8 cellular contexts compared by ENCODE assay signal in genomic region chr5:1542755-1543154, GRCh38. TPM values are rescaled to one million over a fixed set of nuclear protein-coding genes. Genes with fewer than 3 reads are reported as not detected.
DNase-seq lines count a peak whose midpoint lies in the region; ATAC-seq and TF ChIP-seq lines count a peak whose summit lies in the region.

No MANE protein-coding gene starts in this region.

- H3K27me3 ChIP-seq in HCT116 (ENCODE audit: insufficient read depth, low read length) (no peaks in the 10 kb centered on the region), RWPE2 (ENCODE audit: insufficient read depth, poor library complexity, severe bottlenecking) (no peaks in the 10 kb centered on the region)

- no peak for TF ChIP-seq RAD21 in HCT116 (IDR thresholded peaks at IDR 0.05; ENCODE audit: low read depth)

- peaks cover 2 to 13% (median 5%) of the 10 kb centered on the region in 4 donors for H3K4me1 Mint-ChIP-seq in naive thymus-derived CD8-positive, alpha-beta T cell

- H2AFZ ChIP-seq in HCT116 (ENCODE audit: low read depth, low read length, poor library complexity, severe bottlenecking): peak overlapping the region; percentile 66

- no peaks in the 10 kb centered on the region for H3K27me3 Mint-ChIP-seq in naive thymus-derived CD8-positive, alpha-beta T cell

- ATAC-seq in HCT116 (peak; percentile 93), RWPE2 (ENCODE audit: low read depth) (peak; percentile 91), Right ventricle myocardium inferior (peak; percentile 68), sciatic nerve (peak; percentile 44), GM21576 (IDR thresholded peaks at IDR 0.05; ENCODE audit: unreplicated experiment) (no peak), GM21723 (IDR thresholded peaks at IDR 0.05; ENCODE audit: unreplicated experiment) (no peak)
- ATAC-seq in naive thymus-derived CD8-positive, alpha-beta T cell: no peak

- no peaks in the 10 kb centered on the region for H3K36me3 Mint-ChIP-seq in naive thymus-derived CD8-positive, alpha-beta T cell

- no peaks in the 10 kb centered on the region for H4K20me1 ChIP-seq in HCT116 (ENCODE audit: insufficient read depth)

- H3K9me3 Mint-ChIP-seq in naive thymus-derived CD8-positive, alpha-beta T cell: no peaks in the 10 kb centered on the region

- POLR2A ChIA-PET in HCT116 (lab: Charles Lee): interaction anchor here (0.7 to 1.5 kb wide), 4 partner anchors 9 to 259 kb away, joined by 3 to 5 read pairs (median 4); no protein-coding TSS in a partner anchor
- POLR2A ChIA-PET in naive thymus-derived CD8-positive, alpha-beta T cell (lab: Charles Lee): interaction anchor here (0.7 kb wide), 1 partner anchor 91 kb away, joined by 3 read pairs; no protein-coding TSS in a partner anchor

- intact Hi-C loops in HCT116 (cut with micrococcal nuclease): no loop called here
- intact Hi-C loops in Right ventricle myocardium inferior (cut with DNase I): no loop called here
- intact Hi-C loops in sciatic nerve (cut with DNase I): no loop called here

- peak overlapping the region in 1 of 10 donors; percentile 59 for H3K27ac Mint-ChIP-seq in naive thymus-derived CD8-positive, alpha-beta T cell

- H3K9me3 ChIP-seq in HCT116 (ENCODE audit: control insufficient read depth in 1 of 2, insufficient read depth in 1 of 2, low read depth in 1 of 2, low read length in 2 of 2) (no peaks in the 10 kb centered on the region), RWPE2 (ENCODE audit: severe bottlenecking) (no peaks in the 10 kb centered on the region)

- no peaks in the 10 kb centered on the region for H3K9me2 ChIP-seq in HCT116 (ENCODE audit: insufficient read depth)

- H3K4me1 ChIP-seq in HCT116 (ENCODE audit: control insufficient read depth in 1 of 2, insufficient read depth in 2 of 2, low read length in 2 of 2) (peaks cover 0 to 6% of the 10 kb centered on the region in 2 experiments; a peak in 2 of 4 replicates), RWPE2 (ENCODE audit: insufficient read depth, poor library complexity, severe bottlenecking) (peaks cover 28% of the 10 kb centered on the region)

- H3K9ac ChIP-seq in HCT116 (ENCODE audit: low read length): no peak overlapping the region

- no peak for TF ChIP-seq POLR2A in HCT116 (IDR thresholded peaks at IDR 0.05; ENCODE audit: borderline replicate concordance, extremely low read depth, insufficient read depth, insufficient read length)

- no peaks in the 10 kb centered on the region for H3K79me2 ChIP-seq in HCT116 (ENCODE audit: insufficient read depth, low read length)

- H3K36me3 ChIP-seq in HCT116 (ENCODE audit: control insufficient read depth in 1 of 2, insufficient read depth in 2 of 2, low read length in 2 of 2) (no peaks in the 10 kb centered on the region), RWPE2 (ENCODE audit: low read depth) (no peaks in the 10 kb centered on the region)

- no peak overlapping the region for H3K4me3 Mint-ChIP-seq in naive thymus-derived CD8-positive, alpha-beta T cell

- peak overlapping the region; percentile 58 for H3K4me2 ChIP-seq in HCT116 (ENCODE audit: low read length)

- BruUV-seq in HCT116 (replicated peaks; lab: Mats Ljungman, UMichigan): no TSS peak

- DNase-seq in HCT116 (ENCODE audit: low read depth, low spot score) (peak; percentile 79), RWPE2 (ENCODE audit: low spot score) (peak; percentile 95), Right ventricle myocardium inferior (ENCODE audit: missing footprints) (no peak), sciatic nerve (ENCODE audit: low spot score) (no peak), NCI-H774 (lab: John Stamatoyannopoulos, UW) (no peak)
- no peak for DNase-seq in naive thymus-derived CD8-positive, alpha-beta T cell

- RAD21 ChIA-PET in HCT116 (lab: Charles Lee; ENCODE audit: low non-redundant PET in 1 of 2, low total read pairs in 2 of 2, uncharacterized antibody in 2 of 2, unreplicated experiment in 2 of 2): interaction anchor here in 1 of 2 experiments (0.9 kb wide), 1 partner anchor 20 kb away, joined by 3 read pairs; no protein-coding TSS in a partner anchor

- H3K4me3 ChIP-seq in HCT116 (replicated peaks in 1 of 2; ENCODE audit: low read depth in 1 of 2, low read length in 2 of 2) (no peak overlapping the region), RWPE2 (ENCODE audit: severe bottlenecking) (no peak overlapping the region)

- CTCF ChIA-PET in HCT116 (lab: Charles Lee): no interaction called here

- H3K27ac ChIP-seq in HCT116 (ENCODE audit: low read depth, low read length) (no peak overlapping the region), RWPE2 (ENCODE audit: poor library complexity, severe bottlenecking) (peak overlapping the region; percentile 53)

- TF ChIP-seq CTCF in HCT116 (IDR thresholded peaks at IDR 0.05 in 2 of 3, conservative IDR thresholded peaks at IDR 0.05 in 1 of 3; ENCODE audit: borderline replicate concordance in 1 of 3, insufficient read depth in 1 of 3, low read depth in 2 of 3, low read length in 2 of 3): no peak
- no peak for TF ChIP-seq CTCF in RWPE2 (IDR thresholded peaks at IDR 0.05; ENCODE audit: poor library complexity, severe bottlenecking)

TF ChIP-seq in HCT116, 20 proteins besides CTCF, POLR2A, EP300 and RAD21:
- TF ChIP-seq YY1 (IDR thresholded peaks at IDR 0.05; ENCODE audit: extremely low read depth, insufficient replicate concordance, low read depth, low read length): peak; percentile 42
- TF ChIP-seq MAX (IDR thresholded peaks at IDR 0.05): 0 out of 2 replicates have a peak, but pooled peaks have one; percentile 23
- peak; percentile 53 for TF ChIP-seq POLR2AphosphoS5 (IDR thresholded peaks at IDR 0.05; ENCODE audit: low read depth, low read length)
- TF ChIP-seq TCF7L2 (IDR thresholded peaks at IDR 0.05; ENCODE audit: borderline replicate concordance, extremely low read depth, insufficient read depth, insufficient read length): no peak
- TF ChIP-seq SP1 (IDR thresholded peaks at IDR 0.05; ENCODE audit: low read depth): peak; percentile 54
- TF ChIP-seq SRF (IDR thresholded peaks at IDR 0.05; ENCODE audit: low read depth): no peak

RNA-seq across cellular contexts. Expression of gene LPCAT1, which starts 19.0 kb away (rescaled TPM):
- total RNA-seq in HCT116 (2021; ENCODE audit: unreplicated experiment) (75.0 TPM), Right ventricle myocardium inferior (13.4 TPM), sciatic nerve (44.4 TPM)
- polyA plus RNA-seq in HCT116 (2012): 33.5 and 34.7 TPM in 2 replicates
- total RNA-seq in naive thymus-derived CD8-positive, alpha-beta T cell: 10 to 100 TPM; 40.3 to 46.1 TPM
- 10 to 100 TPM; 18.6 to 46.3 (median 20.9) TPM for polyA plus RNA-seq in naive thymus-derived CD8-positive, alpha-beta T cell

Comparison
In these comparisons a context has a peak if more than half of its experiments do, and no peak if none do; other contexts are left out.
1. ATAC-seq: peak in HCT116 (single experiment), RWPE2 (single experiment), Right ventricle myocardium inferior (single experiment) and sciatic nerve (single experiment); none in GM21576 (single experiment), GM21723 (single experiment) and naive thymus-derived CD8-positive, alpha-beta T cell (0 of 2).
2. DNase-seq: peak in HCT116 (single experiment) and RWPE2 (single experiment); none in Right ventricle myocardium inferior (single experiment), sciatic nerve (single experiment), NCI-H774 (single experiment) and naive thymus-derived CD8-positive, alpha-beta T cell (0 of 10).